In genomic region chr4:152935138-152935537, GRCh38 we compare ENCODE assay signal across 8 cellular contexts. TPM values are rescaled to one million over a fixed set of nuclear protein-coding genes. Genes with fewer than 3 reads are reported as not detected.
A peak's percentile ranks its signal among the peaks of the same experiment; 100 is the strongest.
DNase-seq lines count a peak whose midpoint lies in the region; ATAC-seq and TF ChIP-seq lines count a peak whose summit lies in the region.

No MANE protein-coding gene starts in this region.

- TF ChIP-seq CTCF in brain (conservative IDR thresholded peaks at IDR 0.05) = peak in 1 of 2 experiments; percentile 11

- peak; percentile 12 for DNase-seq in DMS153 (lab: John Stamatoyannopoulos, UW)
- peak; percentile 21 for DNase-seq in Jurkat, Clone E6-1 (ENCODE audit: low read depth, low spot score)
- peak; percentile 16 for DNase-seq in naive B cell
- no peak for DNase-seq in aorta
- DNase-seq in NCI-H446 (lab: John Stamatoyannopoulos, UW) = no peak

- no peak overlapping the region for H3K27ac ChIP-seq in aorta (ENCODE audit: low read depth in 1 of 2, low read length in 2 of 2)

- intact Hi-C loops in aorta (cut with DNase I) = no loop called here

- no peaks in the 10 kb centered on the region for H3K9me3 ChIP-seq in aorta (ENCODE audit: control insufficient read depth, low read length)

- no peaks in the 10 kb centered on the region for H3K27me3 ChIP-seq in aorta (ENCODE audit: control insufficient read depth in 1 of 2, insufficient read depth in 2 of 2, low read length in 1 of 2)

- H3K36me3 ChIP-seq in aorta (ENCODE audit: control insufficient read depth in 1 of 2, insufficient read depth in 2 of 2, low read length in 1 of 2) = no peaks in the 10 kb centered on the region

- H3K4me3 Mint-ChIP-seq in brain = peak overlapping the region; percentile 83 to 88 (median 85)
- peak overlapping the region; percentile 78 to 89 (median 85) for H3K4me3 Mint-ChIP-seq in naive B cell

- no peaks in the 10 kb centered on the region for H3K4me1 ChIP-seq in aorta (ENCODE audit: control insufficient read depth in 1 of 2, insufficient read depth in 2 of 2, low read length in 2 of 2)

- peaks cover 82% of the 10 kb centered on the region for H3K27me3 Mint-ChIP-seq in brain
- H3K27me3 Mint-ChIP-seq in naive B cell = peaks cover 45 to 59% (median 56%) of the 10 kb centered on the region in 3 donors

- H3K27ac Mint-ChIP-seq in brain = peak overlapping the region in 1 of 5 experiments; percentile 7
- H3K27ac Mint-ChIP-seq in naive B cell = peak overlapping the region in 3 of 6 donors; percentile 2 to 36 (median 7)

- H3K36me3 Mint-ChIP-seq in brain (peaks cover 6% of the 10 kb centered on the region), naive B cell (no peaks in the 10 kb centered on the region)

- WGBS in aorta, 2 donors = 65 to 71% methylated on average over 15 of the region's 15 CpGs

- H3K4me3 ChIP-seq in Jurkat, Clone E6-1 (ENCODE audit: low read length) = no peak overlapping the region
- no peak overlapping the region for H3K4me3 ChIP-seq in aorta (ENCODE audit: low read length in 2 of 2)

- ATAC-seq in naive B cell (ENCODE audit: low read depth in 2 of 2) (peak in 1 of 2 donors; percentile 17), GM21367 (IDR thresholded peaks at IDR 0.05; ENCODE audit: unreplicated experiment) (no peak), aorta (ENCODE audit: low FRiP score) (no peak), GM18868 (IDR thresholded peaks at IDR 0.05; ENCODE audit: unreplicated experiment) (no peak)

- H3K9me3 Mint-ChIP-seq in brain (peaks cover 0 to 7% (median 3%) of the 10 kb centered on the region in 5 experiments), naive B cell (no peaks in the 10 kb centered on the region)

- H3K4me1 Mint-ChIP-seq in brain (peaks cover 18% of the 10 kb centered on the region), naive B cell (peaks cover 23 to 30% (median 25%) of the 10 kb centered on the region in 3 donors)

RNA-seq across cellular contexts. Expression of gene FHDC1, which starts 1.0 kb away (rescaled TPM):
- 0.53 TPM for polyA plus RNA-seq in Jurkat, Clone E6-1 (2012; ENCODE audit: insufficient read depth, insufficient read length)
- polyA plus RNA-seq in brain (ENCODE audit: insufficient read depth, low read depth, low replicate concordance) (1.6 TPM), naive B cell (ENCODE audit: low read depth in 6 of 6) (not detected), aorta (1 to 10 TPM in 1 of 2 donors, under 1 TPM in 1; 0.20 to 1.4 TPM)
- total RNA-seq in aorta = 1 to 10 TPM in 1 of 2 donors, under 1 TPM in 1; 0.88 to 3.0 TPM

Comparison
In these comparisons a context has a peak if more than half of its experiments do, and no peak if none do; other contexts are left out.
1. DNase-seq: peak in DMS153 (single experiment), Jurkat, Clone E6-1 (single experiment) and naive B cell (single experiment); none in aorta (0 of 2) and NCI-H446 (0 of 2).